10 cellular contexts compared by ENCODE assay signal in genomic region chr10:70462349-70462984, GRCh38. TPM values are rescaled to one million over a fixed set of nuclear protein-coding genes. Genes with fewer than 3 reads are reported as not detected.
DNase-seq lines count a peak whose midpoint lies in the region; ATAC-seq and TF ChIP-seq lines count a peak whose summit lies in the region.
"Had no signal": no experiment of that assay in that cellular context is flagged by ENCODE, and none has a peak within 500 bp of the region (broad histone marks: within the 10 kb centered on the region; RNA-seq: fewer than 3 reads in every experiment).

No MANE protein-coding gene starts in this region.

- H3K36me3 ChIP-seq in SK-N-SH (replicated peaks in 1 of 2; ENCODE audit: control insufficient read depth in 1 of 2, insufficient read depth in 2 of 2, low read length in 1 of 2) = no peaks in the 10 kb centered on the region
- H3K36me3 ChIP-seq in lower lobe of right lung = no peaks in the 10 kb centered on the region

- BruUV-seq in MCF 10A (replicated peaks; lab: Mats Ljungman, UMichigan) = no TSS peak

- H3K4me3 Mint-ChIP-seq in MCF 10A (ENCODE audit: unreplicated experiment) (no peak overlapping the region), endothelial cell (ENCODE audit: unreplicated experiment) (no peak overlapping the region)

- H3K4me3 ChIP-seq in SK-N-SH (ENCODE audit: low read depth in 2 of 2, low read length in 1 of 2) = no peak overlapping the region
- no peak overlapping the region for H3K4me3 ChIP-seq in lower lobe of right lung

- POLR2A ChIA-PET in SK-N-SH (lab: Yijun Ruan, JAX) = interaction anchor here (1.0 to 1.3 kb wide), 2 partner anchors 50 to 203 kb away, joined by 3 read pairs; no protein-coding TSS in a partner anchor
- POLR2A ChIA-PET in MCF 10A (lab: Yijun Ruan, JAX) = interaction anchor here (0.6 to 1.8 kb wide), 5 partner anchors 15 to 269 kb away, joined by 3 to 6 read pairs (median 3); no protein-coding TSS in a partner anchor

- peaks cover 15% of the 10 kb centered on the region; the same call in 1 of the 2 replicates for H3K27me3 ChIP-seq in SK-N-SH (ENCODE audit: insufficient read depth)
- peaks cover 13% of the 10 kb centered on the region for H3K27me3 ChIP-seq in lower lobe of right lung (ENCODE audit: low read depth)

- H3K4me1 ChIP-seq in SK-N-SH (ENCODE audit: control insufficient read depth in 1 of 2, insufficient read depth in 2 of 2, low read depth in 1 of 2, low read length in 1 of 2) (peaks cover 0 to 24% of the 10 kb centered on the region in 2 experiments; a peak in 1 of 4 replicates), lower lobe of right lung (peaks cover 33% of the 10 kb centered on the region)

- 67% methylated on average over 2 of the region's 4 CpGs for WGBS in SK-N-SH (ENCODE audit: low lambda C conversion rate)

- H3K9me3 Mint-ChIP-seq in MCF 10A (ENCODE audit: unreplicated experiment) = no peaks in the 10 kb centered on the region
- no peaks in the 10 kb centered on the region for H3K9me3 Mint-ChIP-seq in endothelial cell (ENCODE audit: unreplicated experiment)
- H3K9me3 Mint-ChIP-seq: naive B cell had no signal

- no peak for TF ChIP-seq EP300 in SK-N-SH (IDR thresholded peaks at IDR 0.05; ENCODE audit: borderline replicate concordance in 1 of 2, low read depth in 1 of 2, low read length in 1 of 2)

- H3K27ac Mint-ChIP-seq in MCF 10A (ENCODE audit: low read depth, unreplicated experiment) (no peak overlapping the region), endothelial cell (ENCODE audit: unreplicated experiment) (no peak overlapping the region)

- no peaks in the 10 kb centered on the region for H4K20me1 ChIP-seq in SK-N-SH (ENCODE audit: insufficient read depth)

- H3K9me2 ChIP-seq in SK-N-SH = no peaks in the 10 kb centered on the region

- DNase-seq in SK-N-SH (peak; percentile 68), MCF 10A (ENCODE audit: unreplicated experiment) (peak; percentile 86), lower lobe of right lung (peak; percentile 66), NCI-H1930 (lab: John Stamatoyannopoulos, UW) (no peak), SIG-M5 treated with dmso at 0.1 percent for 504 hours (lab: John Stamatoyannopoulos, UW; ENCODE audit: unreplicated experiment) (no peak), endothelial cell (ENCODE audit: low spot score) (no peak)
- DNase-seq: naive B cell had no signal

- no peak overlapping the region for H2AFZ ChIP-seq in SK-N-SH (ENCODE audit: low read depth)

- CTCF ChIA-PET in SK-N-SH (lab: Yijun Ruan, JAX) = interaction anchor here (0.7 to 7.0 kb wide), 30 partner anchors 11 to 440 kb away, joined by 3 to 190 read pairs (median 9); partner anchors contain the start of genes EIF4EBP2, NODAL, PALD1 and SGPL1
- CTCF ChIA-PET in MCF 10A (lab: Yijun Ruan, JAX) = interaction anchor here (0.9 to 6.2 kb wide), 13 partner anchors 10 to 298 kb away, joined by 3 to 98 read pairs (median 8); partner anchors contain the start of gene PALD1

- H3F3A ChIP-seq in SK-N-SH (replicated peaks; ENCODE audit: insufficient read depth) = no peaks in the 10 kb centered on the region

- H3K79me2 ChIP-seq in SK-N-SH (ENCODE audit: insufficient read depth) = no peaks in the 10 kb centered on the region

- no peaks in the 10 kb centered on the region for H3K9me3 ChIP-seq in SK-N-SH
- H3K9me3 ChIP-seq in lower lobe of right lung = no peaks in the 10 kb centered on the region

- no peak overlapping the region for H3K4me2 ChIP-seq in SK-N-SH

- peaks cover 5% of the 10 kb centered on the region for H3K36me3 Mint-ChIP-seq in MCF 10A (ENCODE audit: insufficient read depth, unreplicated experiment)
- peaks cover 4% of the 10 kb centered on the region for H3K36me3 Mint-ChIP-seq in endothelial cell (ENCODE audit: low read depth, unreplicated experiment)
- H3K36me3 Mint-ChIP-seq: naive B cell had no signal

- 0 out of 4 replicates have a peak overlapping the region, but pooled peaks of 1 of the 2 experiments have one; percentile 23 for H3K27ac ChIP-seq in SK-N-SH (ENCODE audit: low read depth in 2 of 2, low read length in 1 of 2)
- peak overlapping the region; percentile 1 for H3K27ac ChIP-seq in lower lobe of right lung

- H3K4me1 Mint-ChIP-seq in MCF 10A (ENCODE audit: insufficient read depth, unreplicated experiment) = peaks cover 23% of the 10 kb centered on the region
- H3K4me1 Mint-ChIP-seq in endothelial cell (ENCODE audit: unreplicated experiment) = peaks cover 44% of the 10 kb centered on the region

- TF ChIP-seq RAD21 in SK-N-SH (IDR thresholded peaks at IDR 0.05; ENCODE audit: low read length) = no peak

- H3K9ac ChIP-seq in SK-N-SH = no peak overlapping the region

- ATAC-seq in SK-N-SH treated with all-trans-retinoic acid at 6 μM for 48 hours (no peak; the same call in 2 of the 3 replicates), lower lobe of right lung (peak; percentile 3 to 9), HG03457 (IDR thresholded peaks at IDR 0.05; ENCODE audit: unreplicated experiment) (no peak)

- intact Hi-C loops in MCF 10A (cut with micrococcal nuclease) (no loop called here), lower lobe of right lung (cut with DNase I) (no loop called here)

- TF ChIP-seq CTCF in SK-N-SH (IDR thresholded peaks at IDR 0.05) = no peak
- TF ChIP-seq CTCF in MCF 10A (IDR thresholded peaks at IDR 0.05; ENCODE audit: unreplicated experiment) = no peak
- no peak for TF ChIP-seq CTCF in lower lobe of right lung (IDR thresholded peaks at IDR 0.05)
- no peak for TF ChIP-seq CTCF in endothelial cell (IDR thresholded peaks at IDR 0.05; ENCODE audit: unreplicated experiment)

- H3K27me3 Mint-ChIP-seq in MCF 10A (ENCODE audit: insufficient read depth, unreplicated experiment) (peaks cover 27% of the 10 kb centered on the region), endothelial cell (ENCODE audit: unreplicated experiment) (peaks cover 12% of the 10 kb centered on the region)

TF ChIP-seq in SK-N-SH, 30 proteins besides CTCF, POLR2A, EP300 and RAD21:
- TF ChIP-seq TAF1 (IDR thresholded peaks at IDR 0.05; ENCODE audit: borderline replicate concordance, low read depth, low read length) (no peak), FOXM1 (IDR thresholded peaks at IDR 0.05; ENCODE audit: low read depth) (no peak), MXI1 (IDR thresholded peaks at IDR 0.05; ENCODE audit: low read depth, low read length) (no peak), RFX5 (IDR thresholded peaks at IDR 0.05; ENCODE audit: low read length) (peak; percentile 91), GABPA (IDR thresholded peaks at IDR 0.05; ENCODE audit: low read depth) (no peak)

TF ChIP-seq in SK-N-SH treated with all-trans-retinoic acid at 6 μM for 48 hours, 23 proteins besides CTCF, POLR2A, EP300 and RAD21:
- no peak for TF ChIP-seq ISL1 (CRISPR knock-in tag; IDR thresholded peaks at IDR 0.05)
- no peak for TF ChIP-seq BACH2 (CRISPR knock-in tag; IDR thresholded peaks at IDR 0.05; ENCODE audit: borderline replicate concordance)
- TF ChIP-seq CSDC2 (CRISPR knock-in tag; IDR thresholded peaks at IDR 0.05) = no peak
- TF ChIP-seq OSR1 (CRISPR knock-in tag; IDR thresholded peaks at IDR 0.05) = no peak
- TF ChIP-seq ESRRG (CRISPR knock-in tag; IDR thresholded peaks at IDR 0.05) = no peak
- no peak for TF ChIP-seq ZNF565 (CRISPR knock-in tag; conservative IDR thresholded peaks at IDR 0.05; ENCODE audit: low read depth)
- no peak for TF ChIP-seq ZFP30 (CRISPR knock-in tag; IDR thresholded peaks at IDR 0.05)
- TF ChIP-seq RARB (CRISPR knock-in tag; IDR thresholded peaks at IDR 0.05) = no peak
- TF ChIP-seq TCF4 (CRISPR knock-in tag; IDR thresholded peaks at IDR 0.05; ENCODE audit: borderline replicate concordance) = no peak
- no peak for TF ChIP-seq ZC3H10 (CRISPR knock-in tag; IDR thresholded peaks at IDR 0.05)
- no peak for TF ChIP-seq ARNTL (CRISPR knock-in tag; IDR thresholded peaks at IDR 0.05; ENCODE audit: borderline replicate concordance, low read depth)
- no peak for TF ChIP-seq ZNF70 (CRISPR knock-in tag; IDR thresholded peaks at IDR 0.05)
- no peak for TF ChIP-seq PATZ1 (CRISPR knock-in tag; IDR thresholded peaks at IDR 0.05; ENCODE audit: borderline replicate concordance)

RNA-seq across cellular contexts. Expression of gene PALD1, which starts 16.1 kb away (rescaled TPM):
- polyA plus RNA-seq in SK-N-SH (2012; rRNA removed) = 0.16 and 0.19 TPM in 2 replicates
- polyA plus RNA-seq in SK-N-SH (2012; cell fraction: cytosol; rRNA removed) = 0.14 and 0.35 TPM in 2 replicates
- polyA plus RNA-seq in SK-N-SH (2012; cell fraction: nucleus; rRNA removed) = 0.38 and 0.56 TPM in 2 replicates
- total RNA-seq in MCF 10A (2022) = 0.12 TPM in 1 of 2 replicates, not detected in the other
- total RNA-seq in lower lobe of right lung = 16.0 TPM
- total RNA-seq in endothelial cell (ENCODE audit: unreplicated experiment) = 166 TPM

RNA-seq across cellular contexts. Expression of gene NODAL, which starts 21.0 kb away (rescaled TPM):
- polyA plus RNA-seq in SK-N-SH (2012; rRNA removed) = not detected in 2 replicates
- not detected in 2 replicates for polyA plus RNA-seq in SK-N-SH (2012; cell fraction: cytosol; rRNA removed)
- polyA plus RNA-seq in SK-N-SH (2012; cell fraction: nucleus; rRNA removed) = not detected in 2 replicates
- total RNA-seq in MCF 10A (2022) (not detected in 2 replicates), lower lobe of right lung (not detected), endothelial cell (ENCODE audit: unreplicated experiment) (1.5 TPM)
- polyA plus RNA-seq: AG04450 had no signal

RNA-seq across cellular contexts. Expression of gene EIF4EBP2, which starts 58.5 kb away (rescaled TPM):
- 9.9 and 12.7 TPM in 2 replicates for polyA plus RNA-seq in SK-N-SH (2012; rRNA removed)
- 15.5 and 15.7 TPM in 2 replicates for polyA plus RNA-seq in SK-N-SH (2012; cell fraction: cytosol; rRNA removed)
- polyA plus RNA-seq in SK-N-SH (2012; cell fraction: nucleus; rRNA removed) = 5.9 and 9.9 TPM in 2 replicates
- 21.2 and 26.1 TPM in 2 replicates for total RNA-seq in MCF 10A (2022)
- total RNA-seq in lower lobe of right lung = 77.2 TPM
- total RNA-seq in endothelial cell (ENCODE audit: unreplicated experiment) = 146 TPM

Comparison
In these comparisons a context has a peak if more than half of its experiments do, and no peak if none do; other contexts are left out.
1. DNase-seq: peak in SK-N-SH (single experiment), MCF 10A (single experiment) and lower lobe of right lung (single experiment); none in NCI-H1930 (0 of 2), SIG-M5 treated with dmso at 0.1 percent for 504 hours (single experiment) and endothelial cell (single experiment).
2. ATAC-seq: peak in lower lobe of right lung (2 of 2); none in SK-N-SH treated with all-trans-retinoic acid at 6 μM for 48 hours (single experiment) and HG03457 (single experiment).
3. RNA of gene PALD1, which starts 16.1 kb away (total RNA-seq): 166 TPM in endothelial cell (single experiment) and 16.0 TPM in lower lobe of right lung (single experiment); 0.12 TPM in MCF 10A; every median in the first group is over 10 times any median in the second.